ENCODE assay signal across 22 cellular contexts in the genomic region with DNA sequence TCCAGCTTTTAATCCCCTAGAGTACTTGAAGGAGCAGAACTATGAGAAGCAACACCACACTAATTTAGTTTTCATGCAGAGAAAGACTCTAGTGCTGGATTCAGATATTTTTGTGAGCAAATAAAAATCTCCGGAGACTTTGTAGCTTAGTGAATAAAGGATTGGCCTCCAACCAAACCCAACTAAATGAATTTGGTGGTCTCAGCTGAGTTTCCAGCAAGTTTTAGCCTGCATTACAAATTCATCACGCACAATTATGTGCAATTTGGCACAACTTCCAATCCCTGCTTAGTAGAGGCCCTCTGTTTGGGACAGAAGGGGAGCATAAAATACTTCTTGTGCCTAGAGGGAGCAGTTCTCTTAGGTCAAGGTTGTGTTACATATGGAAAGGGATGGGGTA.
"Had no signal": no experiment of that assay in that cellular context is flagged by ENCODE, and none has a peak within 500 bp of the region (broad histone marks: within the 10 kb centered on the region; RNA-seq: fewer than 3 reads in every experiment).

No MANE protein-coding gene starts in this region.

- H3K27me3 Mint-ChIP-seq: naive B cell; stimulated activated memory B cell treated with anti-CD40 and anti-IgM and Interleukin-4, amounts not matched to agents 10 μg/mL and 1 μg/mL and 100 μg/mL, for 72 hours; stimulated activated naive CD8-positive, alpha-beta T cell treated with anti-CD3 and anti-CD28 coated beads, Interleukin-15, Interleukin-2, amounts not matched to agents 100 ng/mL and 50 ng/mL, for 24 hours had no signal

- DNase-seq: cortex of kidney; dorsolateral prefrontal cortex; effector CD8-positive, alpha-beta T cell; heart left ventricle; hippocampal formation; left colon; left ventricle myocardium superior; mesendoderm; naive B cell; nephron progenitor cell; right lobe of liver; spleen; stimulated activated CD4-positive, alpha-beta T cell treated with anti-CD3 and anti-CD28 coated beads, Interleukin-15, amount 100 ng/mL, for 24 hours; stimulated activated CD4-positive, alpha-beta T cell treated with anti-CD3 and anti-CD28 coated beads, Interleukin-1b, Interleukin-23, amount 100 ng/mL, for 48 hours; stimulated activated CD4-positive, alpha-beta T cell treated with anti-CD3 and anti-CD28 coated beads, Interleukin-4, amount 100 ng/mL, for 24 hours; tibial artery; upper lobe of right lung had no signal

- H3K36me3 Mint-ChIP-seq: naive B cell; stimulated activated memory B cell treated with anti-CD40 and anti-IgM and Interleukin-4, amounts not matched to agents 10 μg/mL and 1 μg/mL and 100 μg/mL, for 72 hours had no signal

- H2AFZ ChIP-seq: parathyroid adenoma had no signal

- H3K4me1 Mint-ChIP-seq: stimulated activated memory B cell treated with anti-CD40 and anti-IgM and Interleukin-4, amounts not matched to agents 10 μg/mL and 1 μg/mL and 100 μg/mL, for 72 hours had no signal

- H3K36me3 ChIP-seq: heart left ventricle, prostate gland, right lobe of liver, spleen, tibial artery, upper lobe of right lung had no signal

- H3K4me3 Mint-ChIP-seq: naive B cell; nephron progenitor cell; stimulated activated memory B cell treated with anti-CD40 and anti-IgM and Interleukin-4, amounts not matched to agents 10 μg/mL and 1 μg/mL and 100 μg/mL, for 72 hours; stimulated activated naive CD8-positive, alpha-beta T cell treated with anti-CD3 and anti-CD28 coated beads, Interleukin-15, Interleukin-2, amounts not matched to agents 100 ng/mL and 50 ng/mL, for 24 hours had no signal

- H3K4me1 ChIP-seq: prostate gland, right lobe of liver, tibial artery, upper lobe of right lung had no signal

- H3K4me3 ChIP-seq: dorsolateral prefrontal cortex, heart left ventricle, lung, prostate gland, right lobe of liver, spleen, tibial artery, upper lobe of right lung had no signal

- H3K27ac ChIP-seq: parathyroid adenoma, prostate gland, right lobe of liver, spleen, tibial artery, upper lobe of right lung had no signal

- H3K27ac Mint-ChIP-seq: naive B cell; nephron progenitor cell; stimulated activated memory B cell treated with anti-CD40 and anti-IgM and Interleukin-4, amounts not matched to agents 10 μg/mL and 1 μg/mL and 100 μg/mL, for 72 hours; stimulated activated naive CD8-positive, alpha-beta T cell treated with anti-CD3 and anti-CD28 coated beads, Interleukin-15, Interleukin-2, amounts not matched to agents 100 ng/mL and 50 ng/mL, for 24 hours had no signal

- H3K27me3 ChIP-seq: dorsolateral prefrontal cortex, heart left ventricle, right lobe of liver, spleen, tibial artery, upper lobe of right lung had no signal

- H3K9me3 ChIP-seq: heart left ventricle, prostate gland, right lobe of liver, spleen, tibial artery, upper lobe of right lung had no signal

- ATAC-seq: heart left ventricle; left colon; left ventricle myocardium superior; right lobe of liver; stimulated activated memory B cell treated with anti-CD40 and anti-IgM and Interleukin-4, amounts not matched to agents 10 μg/mL and 1 μg/mL and 100 μg/mL, for 72 hours; upper lobe of right lung had no signal

- H3K9ac ChIP-seq: parathyroid adenoma had no signal

- H3K9me3 Mint-ChIP-seq: naive B cell; nephron progenitor cell; stimulated activated memory B cell treated with anti-CD40 and anti-IgM and Interleukin-4, amounts not matched to agents 10 μg/mL and 1 μg/mL and 100 μg/mL, for 72 hours; stimulated activated naive CD8-positive, alpha-beta T cell treated with anti-CD3 and anti-CD28 coated beads, Interleukin-15, Interleukin-2, amounts not matched to agents 100 ng/mL and 50 ng/mL, for 24 hours had no signal
